In the genomic region with DNA sequence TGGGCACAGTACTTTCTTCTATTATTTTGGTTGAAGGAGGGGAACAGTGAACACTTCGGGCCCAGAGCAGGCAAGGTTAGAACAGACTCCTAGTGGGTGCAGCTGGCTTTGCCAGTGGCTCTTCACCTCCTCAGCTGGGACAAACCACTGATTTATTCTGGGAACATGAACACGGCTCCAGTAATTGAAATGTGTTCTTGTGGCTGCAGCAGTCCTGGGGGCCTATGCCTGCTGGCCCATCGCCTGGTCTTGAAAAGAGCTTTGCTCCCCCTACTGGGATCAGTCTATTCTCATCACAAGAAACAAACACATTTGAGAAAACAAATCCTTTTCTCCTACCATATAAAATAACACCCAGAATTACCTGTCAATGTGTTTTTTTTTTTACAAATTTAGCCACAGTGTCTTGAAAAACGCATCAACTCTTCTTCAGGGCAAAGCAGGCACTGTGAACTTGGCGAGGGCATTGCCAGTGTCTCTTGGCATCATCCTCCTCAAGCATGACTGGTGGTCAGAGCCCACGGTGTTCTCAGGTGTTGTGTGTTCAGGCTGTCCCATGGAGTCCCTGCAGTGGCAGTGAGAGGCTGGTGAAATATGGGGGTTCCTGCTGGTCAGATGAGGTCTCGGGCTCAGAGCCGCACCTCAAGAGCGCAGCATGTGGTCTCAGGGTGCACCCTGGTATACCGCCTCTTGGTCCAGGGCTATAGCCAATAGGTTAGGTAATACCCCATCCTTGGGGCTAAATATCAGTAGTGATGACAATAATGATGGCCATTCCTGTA, we compare ENCODE assay signal across 1 cellular context.
TF ChIP-seq lines count a peak whose summit lies in the region.

No MANE protein-coding gene starts in this region.

TF ChIP-seq in GM23338, 12 proteins besides CTCF, POLR2A, EP300 and RAD21 (continued from another document):
- TF ChIP-seq, protein P1, sequence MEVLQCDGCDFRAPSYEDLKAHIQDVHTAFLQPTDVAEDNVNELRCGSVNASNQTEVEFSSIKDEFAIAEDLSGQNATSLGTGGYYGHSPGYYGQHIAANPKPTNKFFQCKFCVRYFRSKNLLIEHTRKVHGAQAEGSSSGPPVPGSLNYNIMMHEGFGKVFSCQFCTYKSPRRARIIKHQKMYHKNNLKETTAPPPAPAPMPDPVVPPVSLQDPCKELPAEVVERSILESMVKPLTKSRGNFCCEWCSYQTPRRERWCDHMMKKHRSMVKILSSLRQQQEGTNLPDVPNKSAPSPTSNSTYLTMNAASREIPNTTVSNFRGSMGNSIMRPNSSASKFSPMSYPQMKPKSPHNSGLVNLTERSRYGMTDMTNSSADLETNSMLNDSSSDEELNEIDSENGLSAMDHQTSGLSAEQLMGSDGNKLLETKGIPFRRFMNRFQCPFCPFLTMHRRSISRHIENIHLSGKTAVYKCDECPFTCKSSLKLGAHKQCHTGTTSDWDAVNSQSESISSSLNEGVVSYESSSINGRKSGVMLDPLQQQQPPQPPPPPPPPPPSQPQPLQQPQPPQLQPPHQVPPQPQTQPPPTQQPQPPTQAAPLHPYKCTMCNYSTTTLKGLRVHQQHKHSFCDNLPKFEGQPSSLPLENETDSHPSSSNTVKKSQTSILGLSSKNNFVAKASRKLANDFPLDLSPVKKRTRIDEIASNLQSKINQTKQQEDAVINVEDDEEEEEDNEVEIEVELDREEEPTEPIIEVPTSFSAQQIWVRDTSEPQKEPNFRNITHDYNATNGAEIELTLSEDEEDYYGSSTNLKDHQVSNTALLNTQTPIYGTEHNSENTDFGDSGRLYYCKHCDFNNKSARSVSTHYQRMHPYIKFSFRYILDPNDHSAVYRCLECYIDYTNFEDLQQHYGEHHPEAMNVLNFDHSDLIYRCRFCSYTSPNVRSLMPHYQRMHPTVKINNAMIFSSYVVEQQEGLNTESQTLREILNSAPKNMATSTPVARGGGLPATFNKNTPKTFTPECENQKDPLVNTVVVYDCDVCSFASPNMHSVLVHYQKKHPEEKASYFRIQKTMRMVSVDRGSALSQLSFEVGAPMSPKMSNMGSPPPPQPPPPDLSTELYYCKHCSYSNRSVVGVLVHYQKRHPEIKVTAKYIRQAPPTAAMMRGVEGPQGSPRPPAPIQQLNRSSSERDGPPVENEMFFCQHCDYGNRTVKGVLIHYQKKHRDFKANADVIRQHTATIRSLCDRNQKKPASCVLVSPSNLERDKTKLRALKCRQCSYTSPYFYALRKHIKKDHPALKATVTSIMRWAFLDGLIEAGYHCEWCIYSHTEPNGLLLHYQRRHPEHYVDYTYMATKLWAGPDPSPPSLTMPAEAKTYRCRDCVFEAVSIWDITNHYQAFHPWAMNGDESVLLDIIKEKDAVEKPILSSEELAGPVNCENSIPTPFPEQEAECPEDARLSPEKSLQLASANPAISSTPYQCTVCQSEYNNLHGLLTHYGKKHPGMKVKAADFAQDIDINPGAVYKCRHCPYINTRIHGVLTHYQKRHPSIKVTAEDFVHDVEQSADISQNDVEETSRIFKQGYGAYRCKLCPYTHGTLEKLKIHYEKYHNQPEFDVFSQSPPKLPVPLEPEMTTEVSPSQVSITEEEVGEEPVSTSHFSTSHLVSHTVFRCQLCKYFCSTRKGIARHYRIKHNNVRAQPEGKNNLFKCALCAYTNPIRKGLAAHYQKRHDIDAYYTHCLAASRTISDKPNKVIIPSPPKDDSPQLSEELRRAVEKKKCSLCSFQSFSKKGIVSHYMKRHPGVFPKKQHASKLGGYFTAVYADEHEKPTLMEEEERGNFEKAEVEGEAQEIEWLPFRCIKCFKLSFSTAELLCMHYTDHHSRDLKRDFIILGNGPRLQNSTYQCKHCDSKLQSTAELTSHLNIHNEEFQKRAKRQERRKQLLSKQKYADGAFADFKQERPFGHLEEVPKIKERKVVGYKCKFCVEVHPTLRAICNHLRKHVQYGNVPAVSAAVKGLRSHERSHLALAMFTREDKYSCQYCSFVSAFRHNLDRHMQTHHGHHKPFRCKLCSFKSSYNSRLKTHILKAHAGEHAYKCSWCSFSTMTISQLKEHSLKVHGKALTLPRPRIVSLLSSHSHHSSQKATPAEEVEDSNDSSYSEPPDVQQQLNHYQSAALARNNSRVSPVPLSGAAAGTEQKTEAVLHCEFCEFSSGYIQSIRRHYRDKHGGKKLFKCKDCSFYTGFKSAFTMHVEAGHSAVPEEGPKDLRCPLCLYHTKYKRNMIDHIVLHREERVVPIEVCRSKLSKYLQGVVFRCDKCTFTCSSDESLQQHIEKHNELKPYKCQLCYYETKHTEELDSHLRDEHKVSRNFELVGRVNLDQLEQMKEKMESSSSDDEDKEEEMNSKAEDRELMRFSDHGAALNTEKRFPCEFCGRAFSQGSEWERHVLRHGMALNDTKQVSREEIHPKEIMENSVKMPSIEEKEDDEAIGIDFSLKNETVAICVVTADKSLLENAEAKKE (CRISPR knock-in tag; IDR thresholded peaks at IDR 0.05), result no peak
- TF ChIP-seq, protein P2, sequence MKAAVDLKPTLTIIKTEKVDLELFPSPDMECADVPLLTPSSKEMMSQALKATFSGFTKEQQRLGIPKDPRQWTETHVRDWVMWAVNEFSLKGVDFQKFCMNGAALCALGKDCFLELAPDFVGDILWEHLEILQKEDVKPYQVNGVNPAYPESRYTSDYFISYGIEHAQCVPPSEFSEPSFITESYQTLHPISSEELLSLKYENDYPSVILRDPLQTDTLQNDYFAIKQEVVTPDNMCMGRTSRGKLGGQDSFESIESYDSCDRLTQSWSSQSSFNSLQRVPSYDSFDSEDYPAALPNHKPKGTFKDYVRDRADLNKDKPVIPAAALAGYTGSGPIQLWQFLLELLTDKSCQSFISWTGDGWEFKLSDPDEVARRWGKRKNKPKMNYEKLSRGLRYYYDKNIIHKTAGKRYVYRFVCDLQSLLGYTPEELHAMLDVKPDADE (IDR thresholded peaks at IDR 0.05), result no peak
- TF ChIP-seq EZH2phosphoT487 (IDR thresholded peaks at IDR 0.05; ENCODE audit: unreplicated experiment) (no peak), POLR2AphosphoS5 (IDR thresholded peaks at IDR 0.05; ENCODE audit: low read depth) (no peak)
